In the genomic region with DNA sequence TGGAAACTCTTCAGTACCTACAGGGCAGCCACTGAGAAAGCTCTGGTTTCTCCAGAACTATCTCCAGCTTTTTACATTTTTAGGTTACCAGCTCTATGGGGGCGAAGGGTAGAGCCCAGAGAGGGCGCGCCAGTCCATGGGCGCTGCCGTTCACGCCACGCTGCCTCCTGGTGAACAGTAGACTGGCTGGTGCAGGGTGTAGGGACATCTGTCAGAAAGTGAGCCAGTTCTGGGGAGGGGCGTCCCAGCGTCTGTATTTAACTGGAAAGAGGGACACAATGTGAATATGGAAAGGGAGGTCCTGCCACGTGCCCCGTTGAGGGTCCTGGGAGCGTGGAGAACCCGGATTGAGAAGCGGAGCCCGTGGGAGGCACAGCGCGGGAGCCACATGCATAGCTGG, we compare ENCODE assay signal across 24 cellular contexts.
"Had no signal": no experiment of that assay in that cellular context is flagged by ENCODE, and none has a peak within 500 bp of the region (broad histone marks: within the 10 kb centered on the region; RNA-seq: fewer than 3 reads in every experiment).

No MANE protein-coding gene starts in this region.

- H3K4me1 ChIP-seq: colonic mucosa, parathyroid adenoma, psoas muscle had no signal

- H3K4me2 ChIP-seq: smooth muscle cell had no signal

- H3K79me2 ChIP-seq: parathyroid adenoma had no signal

- H3K9me3 ChIP-seq: colonic mucosa, heart left ventricle, psoas muscle had no signal

- DNase-seq: activated CD4-positive, alpha-beta memory T cell treated with anti-CD3 and anti-CD28 coated beads for 36 hours; activated CD4-positive, alpha-beta T cell treated with anti-CD3 and anti-CD28 coated beads, Interleukin-2, amount 10 ng/mL, durations not matched to agents 24 days and 14 days; activated CD4-positive, CD25-positive, alpha-beta regulatory T cell treated with anti-CD3 and anti-CD28 coated beads, Interleukin-2, amount 50 U/mL, for 72 hours; activated CD8-positive, alpha-beta memory T cell treated with anti-CD3 and anti-CD28 coated beads, Interleukin-2, amount 50 U/mL, for 4 hours; activated gamma-delta T cell; activated naive CD4-positive, alpha-beta T cell treated with anti-CD3 and anti-CD28 coated beads, Interleukin-2, amount 50 U/mL, for 16 hours; activated T-cell treated with anti-CD3 and anti-CD28 coated beads, Interleukin-2, amount 50 U/mL, for 1 hour; amniotic stem cell; colonic mucosa; heart left ventricle; kidney glomerular epithelial cell; naive B cell; psoas muscle; stimulated activated CD4-positive, alpha-beta T cell treated with anti-CD3 and anti-CD28 coated beads, Interleukin-15, amount 100 ng/mL, for 24 hours; stimulated activated CD4-positive, alpha-beta T cell treated with anti-CD3 and anti-CD28 coated beads, Interleukin-2, amount 100 ng/mL, for 24 hours; stimulated activated naive B cell treated with anti-CD40 and anti-IgM and Interleukin-4, amounts not matched to agents 10 μg/mL and 1 μg/mL and 100 μg/mL, for 72 hours; T-helper 17 cell; T1000; trophoblast cell had no signal

- H3K9ac ChIP-seq: parathyroid adenoma had no signal

- H3K27me3 ChIP-seq: colonic mucosa, heart left ventricle had no signal

- ATAC-seq: heart left ventricle; left lobe of liver; SK-N-SH treated with all-trans-retinoic acid at 6 μM for 48 hours; stimulated activated naive B cell treated with anti-CD40 and anti-IgM and Interleukin-4, amounts not matched to agents 10 μg/mL and 1 μg/mL and 100 μg/mL, for 72 hours; T-helper 17 cell had no signal

- H3K4me3 ChIP-seq: colonic mucosa, heart left ventricle, lung, psoas muscle, smooth muscle cell had no signal

- H3K27ac ChIP-seq: colonic mucosa, heart left ventricle, parathyroid adenoma, psoas muscle had no signal
